1 cellular context compared by ENCODE assay signal in genomic region chr5:150549735-150550134, GRCh38.
TF ChIP-seq lines count a peak whose summit lies in the region.

No MANE protein-coding gene starts in this region.

TF ChIP-seq in SK-N-SH, 30 proteins besides CTCF, POLR2A, EP300 and RAD21 (continued from another document):
- TF ChIP-seq, protein P1, sequence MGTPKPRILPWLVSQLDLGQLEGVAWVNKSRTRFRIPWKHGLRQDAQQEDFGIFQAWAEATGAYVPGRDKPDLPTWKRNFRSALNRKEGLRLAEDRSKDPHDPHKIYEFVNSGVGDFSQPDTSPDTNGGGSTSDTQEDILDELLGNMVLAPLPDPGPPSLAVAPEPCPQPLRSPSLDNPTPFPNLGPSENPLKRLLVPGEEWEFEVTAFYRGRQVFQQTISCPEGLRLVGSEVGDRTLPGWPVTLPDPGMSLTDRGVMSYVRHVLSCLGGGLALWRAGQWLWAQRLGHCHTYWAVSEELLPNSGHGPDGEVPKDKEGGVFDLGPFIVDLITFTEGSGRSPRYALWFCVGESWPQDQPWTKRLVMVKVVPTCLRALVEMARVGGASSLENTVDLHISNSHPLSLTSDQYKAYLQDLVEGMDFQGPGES (IDR thresholded peaks at IDR 0.05; ENCODE audit: low read depth, low read length): no peak
